ENCODE assay signal across 20 cellular contexts in genomic region chr17:69539274-69539673, GRCh38.
DNase-seq lines count a peak whose midpoint lies in the region; ATAC-seq and TF ChIP-seq lines count a peak whose summit lies in the region.
"Had no signal": no experiment of that assay in that cellular context is flagged by ENCODE, and none has a peak within 500 bp of the region (broad histone marks: within the 10 kb centered on the region; RNA-seq: fewer than 3 reads in every experiment).

No MANE protein-coding gene starts in this region.

- H3K9me3 Mint-ChIP-seq in activated naive CD4-positive, alpha-beta T cell treated with anti-CD3 and anti-CD28 coated beads, Interleukin-2, amount 50 U/mL, for 72 hours: peaks cover 0 to 7% of the 10 kb centered on the region in 2 donors
- H3K9me3 Mint-ChIP-seq in stimulated activated naive CD8-positive, alpha-beta T cell treated with anti-CD3 and anti-CD28 coated beads, Interleukin-15, amount 100 ng/mL, for 72 hours: peaks cover 0 to 6% of the 10 kb centered on the region in 2 donors

- H3K27ac ChIP-seq in RWPE2 (ENCODE audit: poor library complexity, severe bottlenecking) (peak overlapping the region; percentile 77), foreskin keratinocyte (peak overlapping the region; percentile 51)
- H3K27ac ChIP-seq: neutrophil had no signal

- TF ChIP-seq CTCF in RWPE2 (IDR thresholded peaks at IDR 0.05; ENCODE audit: poor library complexity, severe bottlenecking) (no peak), foreskin keratinocyte (conservative IDR thresholded peaks at IDR 0.05) (no peak)

- DNase-seq in activated naive CD4-positive, alpha-beta T cell treated with anti-CD3 and anti-CD28 coated beads, Interleukin-2, amount 50 U/mL, for 72 hours (ENCODE audit: low spot score in 2 of 2): no peak
- no peak for DNase-seq in activated naive CD4-positive, alpha-beta T cell treated with anti-CD3 and anti-CD28 coated beads, Interleukin-2, amount 50 U/mL, for 16 hours
- DNase-seq in RWPE2 (ENCODE audit: low spot score) (no peak), foreskin keratinocyte (no peak), KG1 (lab: John Stamatoyannopoulos, UW) (no peak), AML-193 (lab: John Stamatoyannopoulos, UW) (no peak), SHP77 treated with DMSO at 0.1 percent for 48 hours (lab: John Stamatoyannopoulos, UW) (no peak)
- no peak for DNase-seq in stimulated activated naive CD8-positive, alpha-beta T cell treated with anti-CD3 and anti-CD28 coated beads, Interleukin-15, amount 100 ng/mL, for 72 hours
- DNase-seq: activated CD8-positive, alpha-beta memory T cell treated with anti-CD3 and anti-CD28 coated beads, Interleukin-2, amount 50 U/mL, for 4 hours; cortex of kidney; foreskin melanocyte; Kasumi-1; left cardiac atrium; NCI-H1105; NCI-H524 treated with DMSO at 0.1 percent for 48 hours; retina had no signal

- H3K27me3 ChIP-seq in RWPE2 (ENCODE audit: insufficient read depth, poor library complexity, severe bottlenecking) (no peaks in the 10 kb centered on the region), foreskin keratinocyte (no peaks in the 10 kb centered on the region)
- H3K27me3 ChIP-seq: neutrophil had no signal

- peaks cover 11 to 22% of the 10 kb centered on the region in 2 donors for H3K36me3 Mint-ChIP-seq in activated naive CD4-positive, alpha-beta T cell treated with anti-CD3 and anti-CD28 coated beads, Interleukin-2, amount 50 U/mL, for 72 hours

- no peaks in the 10 kb centered on the region for H3K9me3 ChIP-seq in RWPE2 (ENCODE audit: severe bottlenecking)
- H3K9me3 ChIP-seq: mucosa of descending colon, neutrophil had no signal

- H3K4me3 ChIP-seq in RWPE2 (ENCODE audit: severe bottlenecking): no peak overlapping the region
- H3K4me3 ChIP-seq: mucosa of descending colon had no signal

- H3K4me1 Mint-ChIP-seq in stimulated activated naive CD8-positive, alpha-beta T cell treated with anti-CD3 and anti-CD28 coated beads, Interleukin-15, amount 100 ng/mL, for 72 hours: peaks cover 15% of the 10 kb centered on the region

- no peak overlapping the region for H3K4me3 Mint-ChIP-seq in stimulated activated naive CD8-positive, alpha-beta T cell treated with anti-CD3 and anti-CD28 coated beads, Interleukin-15, amount 100 ng/mL, for 72 hours

- H3K36me3 ChIP-seq in RWPE2 (ENCODE audit: low read depth): no peaks in the 10 kb centered on the region

- peaks cover 15% of the 10 kb centered on the region for H3K4me1 ChIP-seq in RWPE2 (ENCODE audit: insufficient read depth, poor library complexity, severe bottlenecking)
- H3K4me1 ChIP-seq in foreskin keratinocyte: peaks cover 14% of the 10 kb centered on the region

- H3K27me3 Mint-ChIP-seq in stimulated activated naive CD8-positive, alpha-beta T cell treated with anti-CD3 and anti-CD28 coated beads, Interleukin-15, amount 100 ng/mL, for 72 hours: no peaks in the 10 kb centered on the region

- H3K27ac Mint-ChIP-seq in activated naive CD4-positive, alpha-beta T cell treated with anti-CD3 and anti-CD28 coated beads, Interleukin-2, amount 50 U/mL, for 72 hours: peak overlapping the region in 1 of 2 donors; percentile 57
- peak overlapping the region in 1 of 2 donors; percentile 42 for H3K27ac Mint-ChIP-seq in stimulated activated naive CD8-positive, alpha-beta T cell treated with anti-CD3 and anti-CD28 coated beads, Interleukin-15, amount 100 ng/mL, for 72 hours

- ATAC-seq in activated naive CD4-positive, alpha-beta T cell treated with anti-CD3 and anti-CD28 coated beads, Interleukin-2, amount 50 U/mL, for 72 hours: peak; percentile 35 to 80
- ATAC-seq in RWPE2 (ENCODE audit: low read depth) (no peak), foreskin keratinocyte (no peak)
- peak; percentile 55 for ATAC-seq in stimulated activated naive CD8-positive, alpha-beta T cell treated with anti-CD3 and anti-CD28 coated beads, Interleukin-15, amount 100 ng/mL, for 72 hours
- ATAC-seq: activated CD4-positive, CD25-positive, alpha-beta regulatory T cell treated with anti-CD3 and anti-CD28 coated beads, Interleukin-2, amount 50 U/mL, for 24 hours; HCT116; left cardiac atrium had no signal

Comparison
In these comparisons a context has a peak if more than half of its experiments do, and no peak if none do; other contexts are left out.
1. ATAC-seq: peak in activated naive CD4-positive, alpha-beta T cell treated with anti-CD3 and anti-CD28 coated beads, Interleukin-2, amount 50 U/mL, for 72 hours (2 of 2) and stimulated activated naive CD8-positive, alpha-beta T cell treated with anti-CD3 and anti-CD28 coated beads, Interleukin-15, amount 100 ng/mL, for 72 hours (single experiment); none in RWPE2 (single experiment) and foreskin keratinocyte (single experiment).